33 cellular contexts compared by ENCODE assay signal in the genomic region with DNA sequence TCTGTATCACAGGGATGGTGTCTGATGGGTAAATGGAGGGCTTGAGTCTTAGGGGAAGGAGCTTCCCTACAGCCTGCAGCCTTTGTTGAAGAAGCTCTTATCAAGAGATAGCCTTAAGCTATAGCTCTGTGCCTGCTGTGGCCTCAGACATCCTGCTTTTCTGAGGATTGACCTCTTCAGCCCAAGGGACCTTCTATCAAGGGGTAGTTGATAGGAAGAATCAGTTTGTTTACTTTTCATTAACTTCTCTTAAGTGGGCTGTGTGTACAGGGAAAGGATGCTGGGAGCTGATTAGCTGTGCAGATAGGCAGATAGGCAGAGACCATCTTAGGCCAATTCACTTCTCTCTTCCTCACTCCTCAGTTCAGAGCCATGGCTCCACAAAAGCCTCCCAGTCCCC.
"Had no signal": no experiment of that assay in that cellular context is flagged by ENCODE, and none has a peak within 500 bp of the region (broad histone marks: within the 10 kb centered on the region; RNA-seq: fewer than 3 reads in every experiment).

No MANE protein-coding gene starts in this region.

- H3K27ac ChIP-seq: PC-9, RWPE1, VCaP had no signal

- DNase-seq: activated B cell treated with CpG ODN at 0.5 μM for 24 hours; activated CD4-positive, alpha-beta memory T cell treated with anti-CD3 and anti-CD28 coated beads for 36 hours; activated CD4-positive, alpha-beta T cell treated with anti-CD3 and anti-CD28 coated beads for 4 hours; activated CD4-positive, alpha-beta T cell treated with anti-CD3 and anti-CD28 coated beads, Interleukin-2, amount 50 U/mL, for 1 hour; activated CD4-positive, CD25-positive, alpha-beta regulatory T cell treated with anti-CD3 and anti-CD28 coated beads, Interleukin-2, amount 50 U/mL, for 72 hours; activated CD8-positive, alpha-beta memory T cell treated with anti-CD3 and anti-CD28 coated beads, Interleukin-2, amount 50 U/mL, for 4 hours; activated gamma-delta T cell treated with Interleukin-2 at 50 U/mL for 16 hours; activated naive CD4-positive, alpha-beta T cell treated with anti-CD3 and anti-CD28 coated beads, Interleukin-2, amount 10 ng/mL, durations not matched to agents 7 days and 5 days; activated naive CD8-positive, alpha-beta T cell treated with anti-CD3 and anti-CD28 coated beads, Interleukin-2, amount 50 U/mL, for 24 hours; activated T-cell treated with anti-CD3 and anti-CD28 coated beads for 4 hours; activated T-cell treated with anti-CD3 and anti-CD28 coated beads, Interleukin-2, amount 50 U/mL, for 4 hours; anterior cingulate cortex; caudate nucleus; Karpas-422; KBM-7; NCI-H1105; NCI-H1417 treated with DMSO at 0.1 percent for 48 hours; NCI-H1694 treated with DMSO at 0.1 percent for 48 hours; NCI-H2029; NCI-H226; NCI-H446 treated with DMSO at 0.1 percent for 48 hours; NCI-H524; NK-92 treated with Interleukin-12 subunit alpha and Interleukin-12 subunit beta, amount 100 ng/mL, for 24 hours; PC-9; SIG-M5; SW 1271; T-helper 1 cell; T-helper 2 cell; T-helper 9 cell had no signal

- ATAC-seq: activated naive CD8-positive, alpha-beta T cell treated with anti-CD3 and anti-CD28 coated beads, Interleukin-2, amount 50 U/mL, for 24 hours; activated T-cell treated with anti-CD3 and anti-CD28 coated beads, Interleukin-2, amount 50 U/mL, for 4 hours; Right ventricle myocardium inferior; SK-N-SH treated with all-trans-retinoic acid at 6 μM for 48 hours had no signal

- H3K4me3 ChIP-seq: PC-9 had no signal
